Comparison of ENCODE assay signal across 15 cellular contexts in the genomic region with DNA sequence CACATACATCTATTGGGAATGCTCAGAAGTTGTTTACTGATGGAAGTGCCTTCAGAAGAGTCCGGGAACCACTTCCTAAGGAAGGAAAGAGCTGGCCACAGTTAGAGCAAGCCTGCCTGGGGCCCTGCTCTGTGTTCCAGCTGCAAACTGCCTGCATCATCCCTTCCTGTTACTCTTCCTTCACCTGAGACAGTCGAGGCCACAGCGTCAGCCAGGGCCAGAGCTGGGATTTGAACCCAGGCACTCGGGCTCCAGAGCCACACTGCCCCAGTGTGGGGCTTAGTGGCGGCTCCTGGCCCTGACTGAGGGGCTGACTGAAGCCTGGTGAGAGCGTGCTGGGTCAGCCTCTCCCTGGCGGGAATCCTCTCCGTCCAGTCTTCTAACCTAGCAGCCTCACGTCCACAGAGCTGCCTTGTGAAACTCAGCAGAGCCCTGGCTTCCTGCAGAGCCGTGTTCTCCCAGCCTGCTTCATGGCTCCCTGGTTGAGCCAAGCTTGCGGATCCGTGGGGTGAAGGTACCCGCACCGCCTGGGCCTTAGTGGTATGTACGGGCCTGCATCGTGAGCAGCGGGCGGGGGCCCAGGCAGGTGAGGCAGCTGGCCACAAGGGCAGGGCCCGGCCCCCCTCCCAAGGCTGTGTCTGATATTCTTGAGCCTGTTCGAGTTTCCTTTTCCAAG. TPM values are rescaled to one million over a fixed set of nuclear protein-coding genes. Genes with fewer than 3 reads are reported as not detected.
DNase-seq lines count a peak whose midpoint lies in the region; ATAC-seq and TF ChIP-seq lines count a peak whose summit lies in the region.
"Had no signal": no experiment of that assay in that cellular context is flagged by ENCODE, and none has a peak within 500 bp of the region (broad histone marks: within the 10 kb centered on the region; RNA-seq: fewer than 3 reads in every experiment).

No MANE protein-coding gene starts in this region.

- H3K9me3 ChIP-seq in thymus (ENCODE audit: control insufficient read depth): no peaks in the 10 kb centered on the region
- H3K9me3 ChIP-seq in sigmoid colon: no peaks in the 10 kb centered on the region

- no peak for DNase-seq in activated naive CD4-positive, alpha-beta T cell treated with anti-CD3 and anti-CD28 coated beads, Interleukin-2, amount 50 U/mL, for 72 hours (ENCODE audit: low spot score in 2 of 2)
- DNase-seq in epithelial cell of esophagus (ENCODE audit: low read depth): peak; percentile 49
- DNase-seq in HuH-7.5 (ENCODE audit: low spot score): no peak
- no peak for DNase-seq in sigmoid colon
- DNase-seq: KBM-7; occipital lobe; stimulated activated naive CD8-positive, alpha-beta T cell treated with anti-CD3 and anti-CD28 coated beads, Interleukin-15, Interleukin-2, amounts not matched to agents 100 U/mL and 50 U/mL, for 24 hours had no signal

- 90% methylated on average over 20 of the region's 20 CpGs for whole genome bisulfite sequencing in thymus
- WGBS in sigmoid colon, 2 donors: 40 to 75% methylated on average over 20 of the region's 20 CpGs

- H3K27me3 ChIP-seq in thymus (ENCODE audit: control insufficient read depth, insufficient read depth) (no peaks in the 10 kb centered on the region), sigmoid colon (peaks cover 0 to 25% (median 12%) of the 10 kb centered on the region in 3 donors)

- no peak overlapping the region for H3K4me3 Mint-ChIP-seq in activated naive CD4-positive, alpha-beta T cell treated with anti-CD3 and anti-CD28 coated beads, Interleukin-2, amount 50 U/mL, for 24 hours
- H3K4me3 Mint-ChIP-seq: activated CD4-positive, alpha-beta memory T cell treated with anti-CD3 and anti-CD28 coated beads for 36 hours had no signal

- TF ChIP-seq EP300 in sigmoid colon (IDR thresholded peaks at IDR 0.05): no peak

- peaks cover 63% of the 10 kb centered on the region for H3K4me1 Mint-ChIP-seq in activated naive CD4-positive, alpha-beta T cell treated with anti-CD3 and anti-CD28 coated beads, Interleukin-2, amount 50 U/mL, for 24 hours

- H3K9me3 Mint-ChIP-seq in activated naive CD4-positive, alpha-beta T cell treated with anti-CD3 and anti-CD28 coated beads, Interleukin-2, amount 50 U/mL, for 24 hours: no peaks in the 10 kb centered on the region
- H3K9me3 Mint-ChIP-seq in activated naive CD4-positive, alpha-beta T cell treated with anti-CD3 and anti-CD28 coated beads, Interleukin-2, amount 50 U/mL, for 72 hours: no peaks in the 10 kb centered on the region
- H3K9me3 Mint-ChIP-seq: activated CD4-positive, alpha-beta memory T cell treated with anti-CD3 and anti-CD28 coated beads for 36 hours had no signal

- H3K4me1 ChIP-seq in thymus (ENCODE audit: control insufficient read depth, insufficient read depth, low read length): peaks cover 4% of the 10 kb centered on the region
- H3K4me1 ChIP-seq in sigmoid colon: peaks cover 0 to 37% (median 31%) of the 10 kb centered on the region in 4 donors

- no peaks in the 10 kb centered on the region for H3K27me3 Mint-ChIP-seq in activated naive CD4-positive, alpha-beta T cell treated with anti-CD3 and anti-CD28 coated beads, Interleukin-2, amount 50 U/mL, for 24 hours
- H3K27me3 Mint-ChIP-seq: activated CD4-positive, alpha-beta memory T cell treated with anti-CD3 and anti-CD28 coated beads for 36 hours had no signal

- ATAC-seq in activated naive CD4-positive, alpha-beta T cell treated with anti-CD3 and anti-CD28 coated beads, Interleukin-2, amount 50 U/mL, for 72 hours: no peak
- ATAC-seq: stimulated activated naive CD8-positive, alpha-beta T cell treated with anti-CD3 and anti-CD28 coated beads, Interleukin-15, Interleukin-2, amounts not matched to agents 100 U/mL and 50 U/mL, for 24 hours had no signal

- TF ChIP-seq POLR2A in sigmoid colon (IDR thresholded peaks at IDR 0.05): no peak

- TF ChIP-seq CTCF in epithelial cell of esophagus (IDR thresholded peaks at IDR 0.05; ENCODE audit: insufficient read depth, low read depth, low read length, missing control alignments) (no peak), sigmoid colon (IDR thresholded peaks at IDR 0.05) (no peak)

- H3K27ac ChIP-seq in thymus (ENCODE audit: low read depth) (peak overlapping the region; percentile 86), sigmoid colon (no peak overlapping the region)

- H3K36me3 Mint-ChIP-seq in activated naive CD4-positive, alpha-beta T cell treated with anti-CD3 and anti-CD28 coated beads, Interleukin-2, amount 50 U/mL, for 24 hours: no peaks in the 10 kb centered on the region
- H3K36me3 Mint-ChIP-seq in activated naive CD4-positive, alpha-beta T cell treated with anti-CD3 and anti-CD28 coated beads, Interleukin-2, amount 50 U/mL, for 72 hours: peaks cover 10 to 11% of the 10 kb centered on the region in 2 donors

- H3K27ac Mint-ChIP-seq in activated naive CD4-positive, alpha-beta T cell treated with anti-CD3 and anti-CD28 coated beads, Interleukin-2, amount 50 U/mL, for 24 hours: peak overlapping the region; percentile 70
- peak overlapping the region in 1 of 2 donors; percentile 66 for H3K27ac Mint-ChIP-seq in activated naive CD4-positive, alpha-beta T cell treated with anti-CD3 and anti-CD28 coated beads, Interleukin-2, amount 50 U/mL, for 72 hours
- H3K27ac Mint-ChIP-seq: activated CD4-positive, alpha-beta memory T cell treated with anti-CD3 and anti-CD28 coated beads for 36 hours had no signal

- H3K4me3 ChIP-seq in epithelial cell of esophagus (ENCODE audit: low read length): no peak overlapping the region
- H3K4me3 ChIP-seq in thymus (ENCODE audit: low read length): no peak overlapping the region
- no peak overlapping the region for H3K4me3 ChIP-seq in sigmoid colon

- H3K36me3 ChIP-seq in thymus (ENCODE audit: control insufficient read depth, insufficient read depth): peaks cover 38% of the 10 kb centered on the region
- H3K36me3 ChIP-seq in sigmoid colon: no peaks in the 10 kb centered on the region

- intact Hi-C loops in sigmoid colon (cut with DNase I): no loop called here

RNA-seq across cellular contexts. Expression of gene C17orf99, which starts 4.6 kb away (rescaled TPM):
- not detected for total RNA-seq in activated naive CD4-positive, alpha-beta T cell treated with anti-CD3 and anti-CD28 coated beads, Interleukin-2, amount 50 U/mL, for 72 hours
- polyA plus RNA-seq in thymus (9.8 TPM), sigmoid colon (under 1 TPM in 1 of 3 donors, not detected in 2; 0.73 TPM)
- total RNA-seq in sigmoid colon: not detected
- total RNA-seq: A673; activated CD4-positive, alpha-beta memory T cell treated with anti-CD3 and anti-CD28 coated beads for 36 hours; dermis microvascular lymphatic vessel endothelial cell; glomerular endothelial cell; left colon; occipital lobe; T-helper 1 cell treated with Interleukin-12 subunit alpha and Interleukin-12 subunit beta and Interleukin-4 antibody, amounts not matched to agents 30 ng/mL and 1 ng/mL, for 36 hours had no signal

RNA-seq across cellular contexts. Expression of gene TMC8, which starts 11.0 kb away (rescaled TPM):
- 100 to 1,000 TPM; 165 to 187 TPM for total RNA-seq in activated naive CD4-positive, alpha-beta T cell treated with anti-CD3 and anti-CD28 coated beads, Interleukin-2, amount 50 U/mL, for 72 hours
- polyA plus RNA-seq in thymus (196 TPM), sigmoid colon (10 to 100 TPM in 1 of 3 donors, 1 to 10 TPM in 2; 1.8 to 51.7 (median 2.1) TPM)
- total RNA-seq in sigmoid colon: 10 to 100 TPM in 1 of 4 donors, 1 to 10 TPM in 3; 2.8 to 13.2 (median 3.9) TPM

RNA-seq across cellular contexts. Expression of gene TMC6, which starts 13.0 kb away (rescaled TPM):
- 100 to 1,000 TPM; 165 to 233 TPM for total RNA-seq in activated naive CD4-positive, alpha-beta T cell treated with anti-CD3 and anti-CD28 coated beads, Interleukin-2, amount 50 U/mL, for 72 hours
- polyA plus RNA-seq in thymus (174 TPM), sigmoid colon (100 to 1,000 TPM in 1 of 3 donors, 10 to 100 TPM in 1, 1 to 10 TPM in 1; 9.0 to 145 (median 10.8) TPM)
- 10 to 100 TPM in 2 of 4 donors, 1 to 10 TPM in 2; 5.3 to 13.9 (median 8.9) TPM for total RNA-seq in sigmoid colon

RNA-seq across cellular contexts. Expression of gene SYNGR2, which starts 26.8 kb away (rescaled TPM):
- total RNA-seq in activated naive CD4-positive, alpha-beta T cell treated with anti-CD3 and anti-CD28 coated beads, Interleukin-2, amount 50 U/mL, for 72 hours: 10 to 100 TPM; 84.0 to 92.7 TPM
- polyA plus RNA-seq in thymus (149 TPM), sigmoid colon (100 to 1,000 TPM in 1 of 3 donors, 10 to 100 TPM in 2; 37.2 to 280 (median 45.8) TPM)
- total RNA-seq in sigmoid colon: 10 to 100 TPM; 14.7 to 23.5 (median 18.6) TPM

RNA-seq across cellular contexts. Expression of gene TK1, which starts 45.3 kb away (rescaled TPM):
- total RNA-seq in activated naive CD4-positive, alpha-beta T cell treated with anti-CD3 and anti-CD28 coated beads, Interleukin-2, amount 50 U/mL, for 72 hours: 100 to 1,000 TPM; 129 to 234 TPM
- polyA plus RNA-seq in thymus (3.8 TPM), sigmoid colon (10 to 100 TPM; 10.2 to 74.6 (median 44.2) TPM)
- 1 to 10 TPM in 3 of 4 donors, under 1 TPM in 1; 0.83 to 6.9 (median 3.8) TPM for total RNA-seq in sigmoid colon

Comparison
In these comparisons a context has a peak if more than half of its experiments do, and no peak if none do; other contexts are left out.
1. RNA of gene TMC8, which starts 11.0 kb away (total RNA-seq): 165 to 187 TPM in activated naive CD4-positive, alpha-beta T cell treated with anti-CD3 and anti-CD28 coated beads, Interleukin-2, amount 50 U/mL, for 72 hours; 2.8 to 13.2 TPM in sigmoid colon; every median in the first group is over 10 times any median in the second.
2. RNA of gene TMC6, which starts 13.0 kb away (total RNA-seq): 165 to 233 TPM in activated naive CD4-positive, alpha-beta T cell treated with anti-CD3 and anti-CD28 coated beads, Interleukin-2, amount 50 U/mL, for 72 hours; 5.3 to 13.9 TPM in sigmoid colon; every median in the first group is over 10 times any median in the second.